In genomic region chr4:39365931-39366771, GRCh38 we compare ENCODE assay signal across 8 cellular contexts. TPM values are rescaled to one million over a fixed set of nuclear protein-coding genes. Genes with fewer than 3 reads are reported as not detected.
DNase-seq lines count a peak whose midpoint lies in the region; ATAC-seq and TF ChIP-seq lines count a peak whose summit lies in the region.

Gene RFC1, minus strand, starts transcription at chr4:39366362. Its CDS starts 121 bp downstream, at chr4:39366241.

- peaks cover 42% of the 10 kb centered on the region for H3K4me1 Mint-ChIP-seq in activated CD4-positive, alpha-beta memory T cell treated with anti-CD3 and anti-CD28 coated beads for 36 hours (ENCODE audit: low read depth)

- H3K36me3 Mint-ChIP-seq in activated CD4-positive, alpha-beta memory T cell treated with anti-CD3 and anti-CD28 coated beads for 36 hours, result peaks cover 27% of the 10 kb centered on the region

- H3K27me3 Mint-ChIP-seq in activated CD4-positive, alpha-beta memory T cell treated with anti-CD3 and anti-CD28 coated beads for 36 hours, result no peaks in the 10 kb centered on the region

- H3K4me3 Mint-ChIP-seq in activated CD4-positive, alpha-beta memory T cell treated with anti-CD3 and anti-CD28 coated beads for 36 hours, result peak within 1 kb of the TSS; percentile 93

- TF ChIP-seq POLR2A in lower leg skin (IDR thresholded peaks at IDR 0.05), result no peak

- H3K27ac ChIP-seq in duodenal mucosa (ENCODE audit: low read depth, low read length), result peak within 1 kb of the TSS; percentile 60

- H3K4me1 ChIP-seq in duodenal mucosa (ENCODE audit: control insufficient read depth in 1 of 2, insufficient read depth in 2 of 2, low read length in 2 of 2), result peaks cover 14 to 15% of the 10 kb centered on the region in 2 donors

- TF ChIP-seq CTCF in lower leg skin (IDR thresholded peaks at IDR 0.05), result no peak

- 3 to 4% methylated on average over 50 to 55 of the region's 55 CpGs for WGBS in lower leg skin, 2 donors

- H3K9me3 ChIP-seq in duodenal mucosa (ENCODE audit: control insufficient read depth in 1 of 2, low read length in 2 of 2), result no peaks in the 10 kb centered on the region

- H3K27ac Mint-ChIP-seq in activated CD4-positive, alpha-beta memory T cell treated with anti-CD3 and anti-CD28 coated beads for 36 hours, result peak within 1 kb of the TSS; percentile 92

- H3K36me3 ChIP-seq in duodenal mucosa (ENCODE audit: control insufficient read depth in 1 of 2, insufficient read depth in 2 of 2, low read length in 2 of 2), result no peaks in the 10 kb centered on the region

- no peaks in the 10 kb centered on the region for H3K27me3 ChIP-seq in duodenal mucosa (ENCODE audit: control insufficient read depth in 1 of 2, insufficient read depth in 2 of 2, low read length in 2 of 2)

- peak within 1 kb of the TSS; percentile 91 to 97 for H3K4me3 ChIP-seq in duodenal mucosa (ENCODE audit: low read depth in 1 of 2, low read length in 2 of 2)
- peak within 1 kb of the TSS; percentile 95 for H3K4me3 ChIP-seq in lower leg skin (ENCODE audit: low read depth, poor library complexity, severe bottlenecking)

- intact Hi-C loops in activated CD4-positive, alpha-beta memory T cell treated with anti-CD3 and anti-CD28 coated beads for 36 hours (cut with micrococcal nuclease), result loop anchor here (5.0 kb wide), 1 partner anchor 184 kb away; the partner anchor contains the start of gene WDR19
- intact Hi-C loops in lower leg skin (cut with DNase I; ENCODE audit: low total_unique reads), result no loop called here

- peak; percentile 75 to 79 for DNase-seq in AML-193 (lab: John Stamatoyannopoulos, UW)
- DNase-seq in GM19238 (ENCODE audit: insufficient read length, low spot score), result peak; percentile 77
- DNase-seq in NCI-H82 treated with DMSO at 0.1 percent for 48 hours (lab: John Stamatoyannopoulos, UW; ENCODE audit: unreplicated experiment), result peak; percentile 28
- peak; percentile 96 for DNase-seq in activated CD4-positive, alpha-beta memory T cell treated with anti-CD3 and anti-CD28 coated beads for 36 hours
- DNase-seq in lower leg skin (ENCODE audit: low spot score in 2 of 2), result peak; percentile 89 to 99
- DNase-seq in stimulated activated CD4-positive, alpha-beta T cell treated with anti-CD3 and anti-CD28 coated beads, Interleukin-4, amount 100 ng/mL, for 4 hours, result peak; percentile 92 to 96

- H3K9me3 Mint-ChIP-seq in activated CD4-positive, alpha-beta memory T cell treated with anti-CD3 and anti-CD28 coated beads for 36 hours, result peaks cover 9% of the 10 kb centered on the region

- ATAC-seq in HG03520 (IDR thresholded peaks at IDR 0.05; ENCODE audit: unreplicated experiment), result peak; percentile 73

- H3K9ac ChIP-seq in duodenal mucosa (ENCODE audit: low read depth in 1 of 2, low read length in 2 of 2), result peak within 1 kb of the TSS; percentile 80 to 87

- CTCF ChIA-PET in activated CD4-positive, alpha-beta memory T cell treated with anti-CD3 and anti-CD28 coated beads for 36 hours (lab: Charles Lee), result interaction anchor here (0.6 to 2.7 kb wide), 6 partner anchors 9 to 104 kb away, joined by 3 to 9 read pairs (median 4); no protein-coding TSS in a partner anchor

- POLR2A ChIA-PET in activated CD4-positive, alpha-beta memory T cell treated with anti-CD3 and anti-CD28 coated beads for 36 hours (lab: Charles Lee), result interaction anchor here (0.6 to 5.0 kb wide), 7 partner anchors 7 to 523 kb away, joined by 3 to 68 read pairs (median 4); partner anchors contain the start of genes LIAS and RPL9

RNA-seq across cellular contexts. Expression of gene RFC1, which starts in this region (rescaled TPM):
- 10 to 100 TPM; 86.7 to 89.4 TPM for total RNA-seq in activated CD4-positive, alpha-beta memory T cell treated with anti-CD3 and anti-CD28 coated beads for 36 hours
- 10 to 100 TPM; 19.9 to 35.5 (median 29.6) TPM for total RNA-seq in lower leg skin

Comparison
In these comparisons a context has a peak if more than half of its experiments do, and no peak if none do; other contexts are left out.
1. Peak in every context shown above with its lines: DNase-seq, ATAC-seq, H3K4me3 ChIP-seq and H3K27ac ChIP-seq.
2. DNase-seq: peak in every context shown above with its lines; median percentile 96 in activated CD4-positive, alpha-beta memory T cell treated with anti-CD3 and anti-CD28 coated beads for 36 hours; 94 in lower leg skin; 94 in stimulated activated CD4-positive, alpha-beta T cell treated with anti-CD3 and anti-CD28 coated beads, Interleukin-4, amount 100 ng/mL, for 4 hours; 77 in AML-193; 77 in GM19238; 28 in NCI-H82 treated with DMSO at 0.1 percent for 48 hours.